28 cellular contexts compared by ENCODE assay signal in genomic region chr3:123788706-123789105, GRCh38.
A peak's percentile ranks its signal among the peaks of the same experiment; 100 is the strongest.
DNase-seq lines count a peak whose midpoint lies in the region; FAIRE-seq and TF ChIP-seq lines count a peak whose summit lies in the region.
"Had no signal": no experiment of that assay in that cellular context is flagged by ENCODE, and none has a peak within 500 bp of the region (broad histone marks: within the 10 kb centered on the region; RNA-seq: fewer than 3 reads in every experiment).

No MANE protein-coding gene starts in this region.

- no peak overlapping the region for H3K4me2 ChIP-seq in mesenchymal stem cell (ENCODE audit: low read length, poor library complexity, severe bottlenecking)

- H2BK15ac ChIP-seq in mesenchymal stem cell (ENCODE audit: low read depth, poor library complexity, severe bottlenecking) = no peak overlapping the region

- intact Hi-C loops in ascending aorta (cut with DNase I) (no loop called here), uterus (cut with DNase I; ENCODE audit: low total_unique reads) (no loop called here)

- H4K8ac ChIP-seq in mesenchymal stem cell (ENCODE audit: low read length) = peak overlapping the region; percentile 89

- no peak for TF ChIP-seq POLR2A in GM12892 (IDR thresholded peaks at IDR 0.05; ENCODE audit: low read depth, low read length)
- no peak for TF ChIP-seq POLR2A in uterus (IDR thresholded peaks at IDR 0.05)

- H3K36me3 ChIP-seq in HUES48 (ENCODE audit: control insufficient read depth, insufficient read depth, low read length) = no peaks in the 10 kb centered on the region
- peaks cover 10 to 14% of the 10 kb centered on the region in 2 donors for H3K36me3 ChIP-seq in ascending aorta
- H3K36me3 ChIP-seq in mesenchymal stem cell (ENCODE audit: control insufficient read depth in 1 of 2, insufficient read depth in 2 of 2, low read depth in 1 of 2, low read length in 2 of 2) = peaks cover 43 to 50% of the 10 kb centered on the region in 2 experiments
- no peaks in the 10 kb centered on the region for H3K36me3 ChIP-seq in uterus
- H3K36me3 ChIP-seq: lower lobe of right lung, Peyer's patch, upper lobe of right lung had no signal

- peak overlapping the region; percentile 68 to 93 for H3K4ac ChIP-seq in mesenchymal stem cell (ENCODE audit: low read depth in 1 of 2, low read length in 2 of 2)

- no peak overlapping the region for H2BK5ac ChIP-seq in mesenchymal stem cell (ENCODE audit: low read depth, low read length, poor library complexity, severe bottlenecking)

- no peak overlapping the region for H3K9ac ChIP-seq in HUES48 (ENCODE audit: low read depth, low read length)
- H3K9ac ChIP-seq in mesenchymal stem cell (ENCODE audit: low read length) = no peak overlapping the region

- peak overlapping the region; percentile 96 to 98 for H2BK12ac ChIP-seq in mesenchymal stem cell (ENCODE audit: low read length in 2 of 2)

- peak overlapping the region; percentile 95 for H4K91ac ChIP-seq in mesenchymal stem cell (ENCODE audit: low read length)

- peaks cover 34% of the 10 kb centered on the region for H3K79me1 ChIP-seq in mesenchymal stem cell (replicated peaks; ENCODE audit: low read length, poor library complexity, severe bottlenecking)

- H3K9me3 ChIP-seq in HUES48 (ENCODE audit: control insufficient read depth, insufficient read depth, low read length) (no peaks in the 10 kb centered on the region), ascending aorta (no peaks in the 10 kb centered on the region), mesenchymal stem cell (ENCODE audit: control insufficient read depth, low read length) (no peaks in the 10 kb centered on the region), uterus (no peaks in the 10 kb centered on the region)
- H3K9me3 ChIP-seq: lower lobe of right lung, Peyer's patch, upper lobe of right lung had no signal

- H3K27ac ChIP-seq in HUES48 (ENCODE audit: low read depth, low read length) (peak overlapping the region; percentile 1), ascending aorta (peak overlapping the region; percentile 2 to 32), mesenchymal stem cell (ENCODE audit: low read length, poor library complexity, severe bottlenecking) (peak overlapping the region; percentile 18), uterus (no peak overlapping the region)
- H3K27ac ChIP-seq: C4-2B, foreskin keratinocyte, HL-60, lower lobe of right lung, Peyer's patch, upper lobe of right lung had no signal

- 43% methylated on average over 2 of the region's 2 CpGs for WGBS in mesenchymal stem cell

- DNase-seq in ascending aorta (ENCODE audit: low spot score in 2 of 2) (no peak), mesenchymal stem cell (peak; percentile 70), urothelium cell line (ENCODE audit: low spot score) (no peak), NCI-H82 treated with DMSO at 0.1 percent for 48 hours (lab: John Stamatoyannopoulos, UW; ENCODE audit: unreplicated experiment) (no peak), GM12892 (ENCODE audit: insufficient read length) (no peak), uterus (no peak), activated T-cell treated with anti-CD3 and anti-CD28 coated beads for 4 hours (no peak)
- DNase-seq: activated CD4-positive, alpha-beta T cell treated with anti-CD3 and anti-CD28 coated beads for 36 hours; activated effector memory CD4-positive, alpha-beta T cell treated with Interleukin-2 at 50 U/mL for 16 hours; anterior cingulate cortex; Calu3; dermis blood vessel endothelial cell; foreskin keratinocyte; hippocampal formation; Kasumi-1; lower lobe of right lung; MV-4-11; NCI-H1436; NCI-H345; Peyer's patch; SHP77; substantia nigra; upper lobe of right lung had no signal

- no peak overlapping the region for H2AFZ ChIP-seq in mesenchymal stem cell (ENCODE audit: low read depth, low read length)

- H2AK5ac ChIP-seq in mesenchymal stem cell (ENCODE audit: low read length, severe bottlenecking) = peak overlapping the region; percentile 23

- FAIRE-seq in urothelium cell line (lab: Jason Lieb, UNC) = peak; percentile 55
- FAIRE-seq in GM12892 (lab: Jason Lieb, UNC) = no peak
- FAIRE-seq: H54, HepG2 had no signal

- H3K14ac ChIP-seq in mesenchymal stem cell (ENCODE audit: low read length in 2 of 2) = no peak overlapping the region

- H3K27me3 ChIP-seq in HUES48 (ENCODE audit: control insufficient read depth, insufficient read depth, low read length) (no peaks in the 10 kb centered on the region), ascending aorta (no peaks in the 10 kb centered on the region), mesenchymal stem cell (ENCODE audit: control insufficient read depth in 1 of 2, insufficient read depth in 1 of 2, low read length in 2 of 2) (no peaks in the 10 kb centered on the region), uterus (no peaks in the 10 kb centered on the region)
- H3K27me3 ChIP-seq: foreskin keratinocyte, Peyer's patch, upper lobe of right lung had no signal

- peak overlapping the region; percentile 88 to 97 for H3K18ac ChIP-seq in mesenchymal stem cell (ENCODE audit: low read depth in 1 of 2, low read length in 2 of 2)

- H3K23ac ChIP-seq in mesenchymal stem cell (ENCODE audit: low read length in 2 of 2) = peak overlapping the region in 1 of 2 experiments; percentile 23

- no peak for TF ChIP-seq CTCF in ascending aorta (IDR thresholded peaks at IDR 0.05)
- TF ChIP-seq CTCF in uterus (IDR thresholded peaks at IDR 0.05) = no peak

- no peaks in the 10 kb centered on the region for H3K4me1 ChIP-seq in HUES48 (ENCODE audit: control insufficient read depth, insufficient read depth, low read length)
- H3K4me1 ChIP-seq in ascending aorta = peaks cover 4 to 12% of the 10 kb centered on the region in 2 donors
- H3K4me1 ChIP-seq in mesenchymal stem cell (ENCODE audit: control insufficient read depth, insufficient read depth, low read depth, low read length) = peaks cover 13% of the 10 kb centered on the region
- no peaks in the 10 kb centered on the region for H3K4me1 ChIP-seq in uterus

- H3K4me3 ChIP-seq in HUES48 (ENCODE audit: low read depth, low read length) (no peak overlapping the region), ascending aorta (no peak overlapping the region), mesenchymal stem cell (ENCODE audit: insufficient read depth in 1 of 2, low read depth in 1 of 2, low read length in 2 of 2) (no peak overlapping the region), uterus (no peak overlapping the region)
- H3K4me3 ChIP-seq: lower lobe of right lung, Peyer's patch, upper lobe of right lung had no signal

- peak overlapping the region; percentile 90 for H2BK120ac ChIP-seq in mesenchymal stem cell (ENCODE audit: low read depth, low read length)

Comparison
In these comparisons a context has a peak if more than half of its experiments do, and no peak if none do; other contexts are left out.
1. H3K27ac ChIP-seq: peak in HUES48 (single experiment), ascending aorta (2 of 2) and mesenchymal stem cell (single experiment); none in uterus (0 of 2).